9 cellular contexts compared by ENCODE assay signal in the genomic region with DNA sequence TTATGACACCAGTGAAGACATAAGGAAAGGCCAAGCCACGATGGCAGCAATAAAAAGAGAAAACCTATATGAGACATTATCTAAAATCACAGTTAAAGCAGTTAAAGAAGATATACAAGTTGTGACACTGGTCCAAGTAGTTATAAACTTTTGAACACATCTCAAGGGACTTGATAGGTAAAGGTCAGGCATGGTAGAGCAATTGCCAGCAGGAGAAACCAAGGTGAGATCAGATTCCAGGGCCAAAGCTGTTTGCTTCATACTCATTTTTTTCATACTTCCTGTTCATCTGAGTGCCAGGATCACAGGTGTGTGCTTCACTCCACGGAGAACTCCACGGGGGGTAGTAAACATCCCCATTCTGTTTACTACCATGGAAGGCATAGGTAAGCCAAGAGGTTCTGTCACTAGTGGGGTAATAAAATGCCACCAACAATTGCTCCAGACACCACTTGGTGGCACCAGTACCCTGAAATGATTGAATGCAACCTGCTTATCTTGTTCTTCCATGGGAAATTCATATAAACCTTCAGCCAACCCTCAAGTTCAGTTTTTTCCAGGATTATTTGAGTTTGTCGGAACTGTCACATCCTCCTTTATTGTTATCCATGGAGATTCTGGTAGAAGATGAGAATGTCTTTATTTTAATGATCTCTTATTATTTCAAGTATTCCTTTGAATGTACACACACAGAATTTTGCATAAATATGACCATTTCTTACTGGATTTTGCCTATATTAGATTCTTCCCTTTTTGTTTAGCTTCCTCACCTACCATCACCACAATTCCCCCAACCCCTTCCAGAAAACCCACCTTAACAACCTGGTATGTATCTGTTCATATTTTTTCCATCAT. TPM values are rescaled to one million over a fixed set of nuclear protein-coding genes. Genes with fewer than 3 reads are reported as not detected.
DNase-seq lines count a peak whose midpoint lies in the region; ATAC-seq and TF ChIP-seq lines count a peak whose summit lies in the region.
"Had no signal": no experiment of that assay in that cellular context is flagged by ENCODE, and none has a peak within 500 bp of the region (broad histone marks: within the 10 kb centered on the region; RNA-seq: fewer than 3 reads in every experiment).

No MANE protein-coding gene starts in this region.

- H3K27ac ChIP-seq in MM.1S (ENCODE audit: low read length) = no peak overlapping the region
- H3K27ac ChIP-seq in thyroid gland = no peak overlapping the region
- H3K27ac ChIP-seq: skin epidermis had no signal

- 71 to 75% methylated on average over 4 of the region's 4 CpGs for WGBS in thyroid gland, 2 donors

- H3K9me3 Mint-ChIP-seq in effector memory CD8-positive, alpha-beta T cell = peaks cover 0 to 3% of the 10 kb centered on the region in 2 donors

- H3K9ac ChIP-seq in MM.1S (ENCODE audit: low read length) = no peak overlapping the region

- H3F3A ChIP-seq in MM.1S (ENCODE audit: insufficient read depth, low read length) = no peaks in the 10 kb centered on the region

- no peaks in the 10 kb centered on the region for H3K9me3 ChIP-seq in MM.1S (replicated peaks; ENCODE audit: insufficient read depth, low read length)
- no peaks in the 10 kb centered on the region for H3K9me3 ChIP-seq in thyroid gland

- no peaks in the 10 kb centered on the region for H3K27me3 ChIP-seq in MM.1S (replicated peaks; ENCODE audit: insufficient read depth, low read length)
- no peaks in the 10 kb centered on the region for H3K27me3 ChIP-seq in thyroid gland

- no peaks in the 10 kb centered on the region for H3K9me2 ChIP-seq in MM.1S (replicated peaks; ENCODE audit: insufficient read depth, low read length)

- no peak overlapping the region for H3K4me3 ChIP-seq in MM.1S (ENCODE audit: low read length)
- H3K4me3 ChIP-seq in thyroid gland (replicated peaks in 1 of 3) = no peak overlapping the region
- H3K4me3 ChIP-seq: skin epidermis had no signal

- H3K4me3 Mint-ChIP-seq in effector memory CD8-positive, alpha-beta T cell = no peak overlapping the region

- H4K20me1 ChIP-seq in MM.1S (ENCODE audit: insufficient read depth, low read length) = no peaks in the 10 kb centered on the region

- intact Hi-C loops in thyroid gland (cut with DNase I) = no loop called here

- TF ChIP-seq POLR2A in thyroid gland (IDR thresholded peaks at IDR 0.05) = no peak

- H3K4me1 Mint-ChIP-seq in effector memory CD8-positive, alpha-beta T cell (ENCODE audit: low read depth in 2 of 2) = no peaks in the 10 kb centered on the region

- no peak overlapping the region for H3K27ac Mint-ChIP-seq in effector memory CD8-positive, alpha-beta T cell

- no peaks in the 10 kb centered on the region for H3K27me3 Mint-ChIP-seq in effector memory CD8-positive, alpha-beta T cell

- TF ChIP-seq CTCF in MM.1S (IDR thresholded peaks at IDR 0.05; ENCODE audit: low read length) (peak; percentile 65), thyroid gland (IDR thresholded peaks at IDR 0.05) (peak in 4 of 6 experiments; percentile 10 to 67 (median 52))

- no peak for ATAC-seq in effector memory CD8-positive, alpha-beta T cell (replicated peaks)
- ATAC-seq in GM21447 (IDR thresholded peaks at IDR 0.05; ENCODE audit: unreplicated experiment) = no peak

- no peaks in the 10 kb centered on the region for H3K79me2 ChIP-seq in MM.1S (ENCODE audit: low read length)

- no peaks in the 10 kb centered on the region for H3K36me3 Mint-ChIP-seq in effector memory CD8-positive, alpha-beta T cell (ENCODE audit: insufficient read depth)

- H3K36me3 ChIP-seq in MM.1S (replicated peaks; ENCODE audit: insufficient read depth, low read length) = no peaks in the 10 kb centered on the region
- no peaks in the 10 kb centered on the region for H3K36me3 ChIP-seq in thyroid gland

- H3K4me2 ChIP-seq in MM.1S (ENCODE audit: low read depth, low read length) = no peak overlapping the region

- H2AFZ ChIP-seq in MM.1S (ENCODE audit: low read length) = no peak overlapping the region

- H3K4me1 ChIP-seq in MM.1S (ENCODE audit: low read length) (no peaks in the 10 kb centered on the region), thyroid gland (peaks cover 0 to 8% of the 10 kb centered on the region in 2 donors)

- peak; percentile 1 for DNase-seq in SKM-1 (lab: John Stamatoyannopoulos, UW; ENCODE audit: unreplicated experiment)
- no peak for DNase-seq in SKM-1 treated with dmso at 0.1 percent for 144 hours (lab: John Stamatoyannopoulos, UW; ENCODE audit: unreplicated experiment)
- DNase-seq in MM.1S = peak; percentile 54
- peak; percentile 11 for DNase-seq in T1000 (lab: John Stamatoyannopoulos, UW)
- DNase-seq in hepatic stellate cell (ENCODE audit: low spot score) = peak; percentile 1
- peak; percentile 5 to 31 for DNase-seq in thyroid gland
- DNase-seq in effector memory CD8-positive, alpha-beta T cell = no peak

RNA-seq across cellular contexts. Expression of a gene that starts 59.2 kb away (rescaled TPM):
- 1 to 10 TPM; 3.7 to 9.6 (median 8.0) TPM for total RNA-seq in thyroid gland

Comparison
In these comparisons a context has a peak if more than half of its experiments do, and no peak if none do; other contexts are left out.
1. DNase-seq: peak in SKM-1 (single experiment), MM.1S (single experiment), T1000 (single experiment), hepatic stellate cell (single experiment) and thyroid gland (2 of 2); none in SKM-1 treated with dmso at 0.1 percent for 144 hours (single experiment) and effector memory CD8-positive, alpha-beta T cell (0 of 3).